Comparison of ENCODE assay signal across 1 cellular context in genomic region chr22:50179937-50180726, GRCh38.
TF ChIP-seq lines count a peak whose summit lies in the region.

No MANE protein-coding gene starts in this region.

TF ChIP-seq in K562, 482 proteins besides CTCF, POLR2A, EP300 and RAD21:
- no peak for TF ChIP-seq ZNF175 (CRISPR knock-in tag; IDR thresholded peaks at IDR 0.05; ENCODE audit: low read depth)
- no peak for TF ChIP-seq STAG1 (CRISPR knock-in tag; IDR thresholded peaks at IDR 0.05; ENCODE audit: borderline replicate concordance)
- TF ChIP-seq IRF2 (CRISPR knock-in tag; IDR thresholded peaks at IDR 0.05), result no peak
- peak; percentile 31; the same call in 1 of the 2 replicates for TF ChIP-seq NR2C2 (CRISPR knock-in tag; IDR thresholded peaks at IDR 0.05)
- TF ChIP-seq NR2C2 (tag; IDR thresholded peaks at IDR 0.05), result no peak
- TF ChIP-seq NCOA2 (IDR thresholded peaks at IDR 0.05; ENCODE audit: partially characterized antibody in 2 of 2), result no peak
- peak; percentile 92 for TF ChIP-seq ZFP36 (IDR thresholded peaks at IDR 0.05; ENCODE audit: low read depth, low read length, partially characterized antibody)
- no peak for TF ChIP-seq DNMT1 (IDR thresholded peaks at IDR 0.05)
